8 cellular contexts compared by ENCODE assay signal in the genomic region with DNA sequence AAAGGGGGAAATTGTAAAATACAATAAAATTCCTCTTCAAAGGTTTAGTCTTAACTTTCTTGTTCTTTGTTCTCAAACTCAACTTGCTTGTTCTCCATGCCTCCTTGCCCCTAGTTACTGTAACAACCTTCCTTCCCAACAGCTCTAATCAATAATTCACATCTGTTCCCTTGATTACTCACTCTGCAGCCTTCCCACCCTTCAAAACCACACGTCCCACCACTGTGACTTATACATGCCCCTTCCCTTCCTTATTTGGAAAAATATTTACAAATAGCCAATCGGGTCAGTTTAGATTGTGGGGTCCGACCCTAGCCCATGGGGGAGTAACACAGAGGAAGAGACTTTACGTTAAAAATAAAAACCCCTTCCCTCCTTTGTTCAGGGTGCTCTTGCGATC. TPM values are rescaled to one million over a fixed set of nuclear protein-coding genes. Genes with fewer than 3 reads are reported as not detected.
A peak's percentile ranks its signal among the peaks of the same experiment; 100 is the strongest.
DNase-seq lines count a peak whose midpoint lies in the region; ATAC-seq and TF ChIP-seq lines count a peak whose summit lies in the region.

No MANE protein-coding gene starts in this region.

- no peaks in the 10 kb centered on the region for H3K4me1 ChIP-seq in lung (ENCODE audit: control insufficient read depth in 2 of 2, insufficient read depth in 2 of 2, low read length in 2 of 2)
- H3K4me1 ChIP-seq in uterus = no peaks in the 10 kb centered on the region

- WGBS in lung, 2 donors = 1 to 2% methylated on average over 5 of the region's 5 CpGs

- in situ Hi-C loops in brain microvascular endothelial cell (cut with HindIII; ENCODE audit: low pct_ligation_motif_present, low sequenced_read_pairs) = no loop called here

- H3K27ac ChIP-seq in brain microvascular endothelial cell = peak overlapping the region; percentile 87
- H3K27ac ChIP-seq in lung (ENCODE audit: low read depth in 1 of 2, low read length in 1 of 2) = no peak overlapping the region
- peak overlapping the region; percentile 93 to 95 for H3K27ac ChIP-seq in uterus

- H3K4me3 ChIP-seq in brain microvascular endothelial cell (ENCODE audit: low read depth, low read length) (peak overlapping the region; percentile 83), lung (peak overlapping the region; percentile 61), uterus (peak overlapping the region; percentile 70 to 75)

- H3K36me3 ChIP-seq in brain microvascular endothelial cell (replicated peaks) (no peaks in the 10 kb centered on the region), lung (ENCODE audit: control insufficient read depth in 2 of 2, insufficient read depth in 2 of 2, low read length in 2 of 2) (peaks cover 0 to 3% of the 10 kb centered on the region in 2 donors), uterus (no peaks in the 10 kb centered on the region)

- TF ChIP-seq CTCF in brain microvascular endothelial cell (IDR thresholded peaks at IDR 0.05; ENCODE audit: low read depth, low read length, missing control alignments) (no peak), lung (IDR thresholded peaks at IDR 0.05; ENCODE audit: control extremely low read depth, extremely low read depth) (no peak), uterus (IDR thresholded peaks at IDR 0.05) (no peak)

- ATAC-seq in lung (ENCODE audit: insufficient read depth, low FRiP score) = no peak
- ATAC-seq in GM21526 (IDR thresholded peaks at IDR 0.05; ENCODE audit: low FRiP score, unreplicated experiment) = no peak
- no peak for ATAC-seq in GM19324 (IDR thresholded peaks at IDR 0.05; ENCODE audit: low FRiP score, unreplicated experiment)

- DNase-seq in activated T-cell treated with anti-CD3 and anti-CD28 coated beads for 24 hours (ENCODE audit: low read depth) = peak; percentile 3
- DNase-seq in activated T-cell treated with anti-CD3 and anti-CD28 coated beads for 4 hours = no peak
- DNase-seq in NCI-H748 (lab: John Stamatoyannopoulos, UW; ENCODE audit: unreplicated experiment) = peak; percentile 50
- DNase-seq in brain microvascular endothelial cell = peak; percentile 66
- DNase-seq in lung (ENCODE audit: low spot score) = no peak
- no peak for DNase-seq in uterus

- TF ChIP-seq POLR2A in uterus (IDR thresholded peaks at IDR 0.05) = no peak

- H3K9me3 ChIP-seq in lung (ENCODE audit: control insufficient read depth in 2 of 2, insufficient read depth in 1 of 2, low read length in 1 of 2) = peaks cover 0 to 14% of the 10 kb centered on the region in 2 donors
- no peaks in the 10 kb centered on the region for H3K9me3 ChIP-seq in uterus

- H3K27me3 ChIP-seq in brain microvascular endothelial cell (replicated peaks) = no peaks in the 10 kb centered on the region
- no peaks in the 10 kb centered on the region for H3K27me3 ChIP-seq in lung (ENCODE audit: control insufficient read depth, insufficient read depth)
- no peaks in the 10 kb centered on the region for H3K27me3 ChIP-seq in uterus

- intact Hi-C loops in uterus (cut with DNase I; ENCODE audit: low total_unique reads) = no loop called here

RNA-seq across cellular contexts. Expression of gene ZNF93, which starts 0.6 kb away (rescaled TPM):
- total RNA-seq in lung = 10 to 100 TPM in 1 of 2 donors, 1 to 10 TPM in 1; 3.9 to 12.9 TPM
- 1 to 10 TPM; 1.6 to 2.9 TPM for polyA plus RNA-seq in lung
- total RNA-seq in uterus = 10 to 100 TPM in 1 of 4 donors, 1 to 10 TPM in 2, under 1 TPM in 1; 0.29 to 29.6 (median 8.6) TPM

RNA-seq across cellular contexts. Expression of gene ZNF253, which starts 34.4 kb away (rescaled TPM):
- 10 to 100 TPM in 1 of 2 donors, 1 to 10 TPM in 1; 6.1 to 13.5 TPM for total RNA-seq in lung
- polyA plus RNA-seq in lung = 1 to 10 TPM; 2.7 to 3.5 TPM
- 10 to 100 TPM; 10.1 to 24.7 (median 19.0) TPM for total RNA-seq in uterus

Comparison
In these comparisons a context has a peak if more than half of its experiments do, and no peak if none do; other contexts are left out.
1. DNase-seq: peak in activated T-cell treated with anti-CD3 and anti-CD28 coated beads for 24 hours (single experiment), NCI-H748 (single experiment) and brain microvascular endothelial cell (single experiment); none in activated T-cell treated with anti-CD3 and anti-CD28 coated beads for 4 hours (single experiment), lung (single experiment) and uterus (0 of 2).
2. H3K27ac ChIP-seq: peak in brain microvascular endothelial cell (single experiment) and uterus (2 of 2); none in lung (0 of 2).
3. Peak in every context shown above with its lines, with median percentiles within 50 percentile points of each other: H3K4me3 ChIP-seq.